Comparison of ENCODE assay signal across 1 cellular context in genomic region chr3:13200951-13201350, GRCh38.
TF ChIP-seq lines count a peak whose summit lies in the region.

No MANE protein-coding gene starts in this region.

TF ChIP-seq in GM23338, 12 proteins besides CTCF, POLR2A, EP300 and RAD21 (continued from another document):
- TF ChIP-seq ZNF462 (CRISPR knock-in tag; IDR thresholded peaks at IDR 0.05) (no peak), JUNB (IDR thresholded peaks at IDR 0.05; ENCODE audit: unreplicated experiment) (no peak), CREB1 (CRISPR knock-in tag; IDR thresholded peaks at IDR 0.05; ENCODE audit: low read depth) (no peak), EZH2phosphoT487 (IDR thresholded peaks at IDR 0.05; ENCODE audit: unreplicated experiment) (no peak), ZNF331 (CRISPR knock-in tag; IDR thresholded peaks at IDR 0.05; ENCODE audit: low read depth) (no peak)
